In genomic region chr3:131142580-131142979, GRCh38 we compare ENCODE assay signal across 17 cellular contexts.
DNase-seq lines count a peak whose midpoint lies in the region; ATAC-seq, FAIRE-seq and TF ChIP-seq lines count a peak whose summit lies in the region.
"Had no signal": no experiment of that assay in that cellular context is flagged by ENCODE, and none has a peak within 500 bp of the region (broad histone marks: within the 10 kb centered on the region; RNA-seq: fewer than 3 reads in every experiment).

No MANE protein-coding gene starts in this region.

- no peak overlapping the region for H2BK15ac ChIP-seq in mesenchymal stem cell (ENCODE audit: low read depth, poor library complexity, severe bottlenecking)

- H2BK5ac ChIP-seq in mesenchymal stem cell (ENCODE audit: low read depth, low read length, poor library complexity, severe bottlenecking) = no peak overlapping the region

- no peak overlapping the region for H4K91ac ChIP-seq in mesenchymal stem cell (ENCODE audit: low read length)

- no peak overlapping the region for H2BK120ac ChIP-seq in mesenchymal stem cell (ENCODE audit: low read depth, low read length)

- no peak overlapping the region for H2BK12ac ChIP-seq in mesenchymal stem cell (ENCODE audit: low read length in 2 of 2)

- ATAC-seq in GM19351 (IDR thresholded peaks at IDR 0.05; ENCODE audit: unreplicated experiment) = no peak
- ATAC-seq: activated naive CD8-positive, alpha-beta T cell treated with anti-CD3 and anti-CD28 coated beads, Interleukin-2, amount 50 U/mL, for 24 hours; left ventricle myocardium superior; natural killer cell had no signal

- no CpG with 5 or more reads among the region's 1 CpG for WGBS in mesenchymal stem cell

- H3K9me3 ChIP-seq in mesenchymal stem cell (ENCODE audit: control insufficient read depth, low read length) = peaks cover 5% of the 10 kb centered on the region
- no peaks in the 10 kb centered on the region for H3K9me3 ChIP-seq in ascending aorta

- TF ChIP-seq CTCF in bronchial epithelial cell (IDR thresholded peaks at IDR 0.05; ENCODE audit: insufficient read depth, low read length, severe bottlenecking) (no peak), ascending aorta (IDR thresholded peaks at IDR 0.05) (no peak)

- DNase-seq in EL = peak; percentile 9
- peak; percentile 12 for DNase-seq in LHCN-M2 (ENCODE audit: low read depth)
- DNase-seq in bronchial epithelial cell (ENCODE audit: low read depth) = peak; percentile 1
- DNase-seq in mesenchymal stem cell = peak; percentile 1
- DNase-seq in ascending aorta (ENCODE audit: low spot score in 2 of 2) = no peak
- no peak for DNase-seq in retina
- DNase-seq: activated CD4-positive, alpha-beta T cell treated with anti-CD3 and anti-CD28 coated beads, Interleukin-2, amount 10 ng/mL, durations not matched to agents 7 days and 5 days; activated naive CD8-positive, alpha-beta T cell treated with anti-CD3 and anti-CD28 coated beads, Interleukin-2, amount 50 U/mL, for 24 hours; activated T-cell treated with anti-CD3 and anti-CD28 coated beads, Interleukin-2, amount 50 U/mL, for 24 hours; CD8-positive, alpha-beta memory T cell; left ventricle myocardium superior; natural killer cell; NCI-H1436; NCI-H446 had no signal

- no peak overlapping the region for H3K18ac ChIP-seq in mesenchymal stem cell (ENCODE audit: low read depth in 1 of 2, low read length in 2 of 2)

- no peak overlapping the region for H4K8ac ChIP-seq in mesenchymal stem cell (ENCODE audit: low read length)

- FAIRE-seq in bronchial epithelial cell (lab: Jason Lieb, UNC) = no peak
- FAIRE-seq: GM18507 had no signal

- H3K27ac ChIP-seq in mesenchymal stem cell (ENCODE audit: low read length, poor library complexity, severe bottlenecking) (no peak overlapping the region), ascending aorta (no peak overlapping the region)
- H3K27ac ChIP-seq: coronary artery had no signal

- no peak overlapping the region for H3K23ac ChIP-seq in mesenchymal stem cell (ENCODE audit: low read length in 2 of 2)

- H3K4ac ChIP-seq in mesenchymal stem cell (ENCODE audit: low read depth in 1 of 2, low read length in 2 of 2) = no peak overlapping the region

- no peaks in the 10 kb centered on the region for H3K79me1 ChIP-seq in mesenchymal stem cell (replicated peaks; ENCODE audit: low read length, poor library complexity, severe bottlenecking)

- H3K27me3 ChIP-seq in bronchial epithelial cell (ENCODE audit: control insufficient read depth, insufficient read depth, low read length) = no peaks in the 10 kb centered on the region
- H3K27me3 ChIP-seq in mesenchymal stem cell (ENCODE audit: control insufficient read depth in 1 of 2, insufficient read depth in 1 of 2, low read length in 2 of 2) = no peaks in the 10 kb centered on the region
- H3K27me3 ChIP-seq in ascending aorta = no peaks in the 10 kb centered on the region

- no peaks in the 10 kb centered on the region for H3K36me3 ChIP-seq in bronchial epithelial cell (ENCODE audit: control insufficient read depth, insufficient read depth, low read length)
- peaks cover 0 to 3% of the 10 kb centered on the region in 2 experiments for H3K36me3 ChIP-seq in mesenchymal stem cell (ENCODE audit: control insufficient read depth in 1 of 2, insufficient read depth in 2 of 2, low read depth in 1 of 2, low read length in 2 of 2)
- H3K36me3 ChIP-seq in ascending aorta = no peaks in the 10 kb centered on the region

- intact Hi-C loops in ascending aorta (cut with DNase I) = no loop called here

- no peak overlapping the region for H2AK5ac ChIP-seq in mesenchymal stem cell (ENCODE audit: low read length, severe bottlenecking)

- no peak overlapping the region for H3K14ac ChIP-seq in mesenchymal stem cell (ENCODE audit: low read length in 2 of 2)

- H3K4me1 ChIP-seq in mesenchymal stem cell (ENCODE audit: control insufficient read depth, insufficient read depth, low read depth, low read length) (no peaks in the 10 kb centered on the region), ascending aorta (no peaks in the 10 kb centered on the region)

- no peak overlapping the region for H3K9ac ChIP-seq in mesenchymal stem cell (ENCODE audit: low read length)

- H3K4me3 ChIP-seq in bronchial epithelial cell (ENCODE audit: low read depth, low read length) (no peak overlapping the region), mesenchymal stem cell (ENCODE audit: insufficient read depth in 1 of 2, low read depth in 1 of 2, low read length in 2 of 2) (no peak overlapping the region), ascending aorta (no peak overlapping the region)
- H3K4me3 ChIP-seq: coronary artery had no signal

- H2AFZ ChIP-seq in mesenchymal stem cell (ENCODE audit: low read depth, low read length) = no peak overlapping the region

- no peak overlapping the region for H3K4me2 ChIP-seq in mesenchymal stem cell (ENCODE audit: low read length, poor library complexity, severe bottlenecking)

Comparison
In these comparisons a context has a peak if more than half of its experiments do, and no peak if none do; other contexts are left out.
1. DNase-seq: peak in EL (single experiment), LHCN-M2 (single experiment), bronchial epithelial cell (single experiment) and mesenchymal stem cell (single experiment); none in ascending aorta (0 of 2) and retina (single experiment).